Comparison of ENCODE assay signal across 8 cellular contexts in the genomic region with DNA sequence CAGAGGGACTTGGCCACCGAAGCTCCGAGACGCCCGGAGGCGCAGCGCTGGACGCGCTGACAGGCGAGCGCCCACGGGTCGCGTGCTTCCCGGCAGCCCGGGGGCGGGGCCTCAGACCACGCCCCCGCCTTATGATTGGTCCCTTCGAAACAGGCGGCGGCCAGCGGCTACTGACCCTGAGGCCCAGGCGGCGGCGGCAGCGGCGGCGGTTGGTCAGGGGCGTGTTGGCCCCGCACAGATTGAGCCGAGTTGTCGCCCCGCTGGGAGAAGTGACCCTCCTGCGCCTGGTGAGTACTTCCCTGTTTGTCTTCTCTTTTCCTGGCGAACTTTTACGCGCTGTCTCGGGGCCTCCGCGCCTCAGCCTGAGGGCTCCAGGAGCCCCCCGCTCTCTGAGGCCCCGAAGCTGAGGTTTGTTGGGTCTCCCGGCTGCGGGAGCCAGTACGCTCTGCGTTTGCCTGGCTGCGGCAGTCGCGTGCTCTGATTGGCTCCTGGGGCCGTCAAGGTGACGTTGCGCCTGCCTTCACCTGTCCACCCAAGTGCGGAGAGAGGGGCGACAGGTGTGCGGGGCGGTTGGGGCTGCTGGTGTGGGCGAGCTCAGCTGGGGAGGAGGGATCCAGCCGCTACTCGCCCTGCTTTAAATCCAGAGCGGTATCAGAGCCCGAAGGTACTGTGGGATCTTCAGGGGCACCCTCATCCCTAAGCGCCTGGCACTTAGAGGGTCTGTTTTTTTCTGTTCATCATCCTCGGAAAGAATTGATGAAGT. TPM values are rescaled to one million over a fixed set of nuclear protein-coding genes. Genes with fewer than 3 reads are reported as not detected.
DNase-seq lines count a peak whose midpoint lies in the region; ATAC-seq lines count a peak whose summit lies in the region.

A gene (plus strand): TSS at position 186 of the 763 bp plus-strand sequence. CDS start 21,221 bp downstream, outside the sequence.

- ATAC-seq in GM18870 (IDR thresholded peaks at IDR 0.05; ENCODE audit: unreplicated experiment) (peak; percentile 89), HG03066 (IDR thresholded peaks at IDR 0.05; ENCODE audit: low read depth, unreplicated experiment) (peak; percentile 94)

- peak; percentile 95 for DNase-seq in AG08395 (ENCODE audit: low spot score)
- DNase-seq in NCI-H2196 (lab: John Stamatoyannopoulos, UW; ENCODE audit: unreplicated experiment): peak; percentile 92
- DNase-seq in activated CD4-positive, alpha-beta T cell treated with anti-CD3 and anti-CD28 coated beads for 48 hours: peak; percentile 70
- DNase-seq in dermis blood vessel endothelial cell: peak; percentile 95
- peak; percentile 96 for DNase-seq in left kidney (ENCODE audit: low read depth, low spot score)
- peak; percentile 11 to 45 (median 24) for DNase-seq in stimulated activated CD4-positive, alpha-beta T cell treated with anti-CD3 and anti-CD28 coated beads, Interleukin-1b, Interleukin-23, amount 100 ng/mL, for 24 hours (ENCODE audit: low read depth in 4 of 4, low spot score in 1 of 4)

RNA-seq across cellular contexts. Expression of the gene that starts here (rescaled TPM):
- total RNA-seq in dermis blood vessel endothelial cell: 19.9 and 27.7 TPM in 2 replicates

Comparison
In these comparisons a context has a peak if more than half of its experiments do, and no peak if none do; other contexts are left out.
1. Peak in every context shown above with its lines: DNase-seq and ATAC-seq.
2. DNase-seq: peak in every context shown above with its lines; median percentile 96 in left kidney; 95 in AG08395; 95 in dermis blood vessel endothelial cell; 92 in NCI-H2196; 70 in activated CD4-positive, alpha-beta T cell treated with anti-CD3 and anti-CD28 coated beads for 48 hours; 24 in stimulated activated CD4-positive, alpha-beta T cell treated with anti-CD3 and anti-CD28 coated beads, Interleukin-1b, Interleukin-23, amount 100 ng/mL, for 24 hours.